In genomic region chr6:137271245-137272183, GRCh38 we compare ENCODE assay signal across 8 cellular contexts. TPM values are rescaled to one million over a fixed set of nuclear protein-coding genes. Genes with fewer than 3 reads are reported as not detected.
DNase-seq lines count a peak whose midpoint lies in the region; ATAC-seq, FAIRE-seq and TF ChIP-seq lines count a peak whose summit lies in the region.

No MANE protein-coding gene starts in this region.

- H3K27ac ChIP-seq in naive thymus-derived CD4-positive, alpha-beta T cell (ENCODE audit: low read depth, low read length), result no peak overlapping the region

- POLR2A ChIA-PET in naive thymus-derived CD4-positive, alpha-beta T cell (lab: Charles Lee), result no interaction called here

- H3K27ac Mint-ChIP-seq in activated CD8-positive, alpha-beta memory T cell treated with anti-CD3 and anti-CD28 coated beads, Interleukin-2, amount 10 ng/mL, durations not matched to agents 7 days and 5 days, result no peak overlapping the region
- no peak overlapping the region for H3K27ac Mint-ChIP-seq in naive thymus-derived CD4-positive, alpha-beta T cell

- H3K4me3 Mint-ChIP-seq in activated CD8-positive, alpha-beta memory T cell treated with anti-CD3 and anti-CD28 coated beads, Interleukin-2, amount 10 ng/mL, durations not matched to agents 7 days and 5 days, result no peak overlapping the region
- no peak overlapping the region for H3K4me3 Mint-ChIP-seq in naive thymus-derived CD4-positive, alpha-beta T cell

- no peaks in the 10 kb centered on the region for H3K36me3 Mint-ChIP-seq in activated CD8-positive, alpha-beta memory T cell treated with anti-CD3 and anti-CD28 coated beads, Interleukin-2, amount 10 ng/mL, durations not matched to agents 7 days and 5 days
- H3K36me3 Mint-ChIP-seq in naive thymus-derived CD4-positive, alpha-beta T cell, result no peaks in the 10 kb centered on the region

- FAIRE-seq in HTR-8/SVneo (lab: Jason Lieb, UNC), result no peak

- peaks cover 10% of the 10 kb centered on the region for H3K4me1 Mint-ChIP-seq in activated CD8-positive, alpha-beta memory T cell treated with anti-CD3 and anti-CD28 coated beads, Interleukin-2, amount 10 ng/mL, durations not matched to agents 7 days and 5 days
- peaks cover 0 to 7% (median 0%) of the 10 kb centered on the region in 7 donors for H3K4me1 Mint-ChIP-seq in naive thymus-derived CD4-positive, alpha-beta T cell

- no peaks in the 10 kb centered on the region for H3K9me3 Mint-ChIP-seq in activated CD8-positive, alpha-beta memory T cell treated with anti-CD3 and anti-CD28 coated beads, Interleukin-2, amount 10 ng/mL, durations not matched to agents 7 days and 5 days (ENCODE audit: low read depth)
- no peaks in the 10 kb centered on the region for H3K9me3 Mint-ChIP-seq in naive thymus-derived CD4-positive, alpha-beta T cell

- intact Hi-C loops in naive thymus-derived CD4-positive, alpha-beta T cell (cut with micrococcal nuclease), result loop anchor here (1.0 to 10.0 kb wide), 14 partner anchors 43 to 836 kb away; partner anchors contain the start of genes OLIG3 (in 1 of the 2) and PERP (in 1 of the 2)

- H3K4me1 ChIP-seq in naive thymus-derived CD4-positive, alpha-beta T cell (ENCODE audit: control insufficient read depth in 2 of 2, insufficient read depth in 2 of 2, low read length in 2 of 2), result peaks cover 0 to 16% of the 10 kb centered on the region in 2 donors

- CTCF ChIA-PET in activated CD8-positive, alpha-beta memory T cell treated with anti-CD3 and anti-CD28 coated beads, Interleukin-2, amount 10 ng/mL, durations not matched to agents 7 days and 5 days (lab: Charles Lee), result interaction anchor here (0.7 to 3.2 kb wide), 11 partner anchors 11 to 370 kb away, joined by 3 to 24 read pairs (median 4); no protein-coding TSS in a partner anchor
- CTCF ChIA-PET in naive thymus-derived CD4-positive, alpha-beta T cell (lab: Charles Lee), result interaction anchor here (0.6 to 1.7 kb wide), 11 partner anchors 10 to 370 kb away, joined by 3 to 7 read pairs (median 4); no protein-coding TSS in a partner anchor

- no peaks in the 10 kb centered on the region for H3K36me3 ChIP-seq in naive thymus-derived CD4-positive, alpha-beta T cell (ENCODE audit: control insufficient read depth in 2 of 3, insufficient read depth in 3 of 3, low read length in 3 of 3)

- no peak for DNase-seq in activated CD8-positive, alpha-beta memory T cell treated with anti-CD3 and anti-CD28 coated beads, Interleukin-2, amount 10 ng/mL, durations not matched to agents 7 days and 5 days
- no peak for DNase-seq in activated CD8-positive, alpha-beta memory T cell treated with anti-CD3 and anti-CD28 coated beads, Interleukin-2, amount 50 U/mL, for 4 hours
- DNase-seq in HTR-8/SVneo (ENCODE audit: insufficient read length, low spot score) (peak; percentile 22), RPMI8226 (peak; percentile 16), epithelial cell of proximal tubule (ENCODE audit: low read depth) (peak; percentile 20), NK-92 (lab: John Stamatoyannopoulos, UW; ENCODE audit: unreplicated experiment) (no peak)
- DNase-seq in naive thymus-derived CD4-positive, alpha-beta T cell, result peak in 5 of 9 donors; percentile 8 to 41 (median 27)

- H3K27me3 ChIP-seq in naive thymus-derived CD4-positive, alpha-beta T cell (ENCODE audit: control insufficient read depth in 2 of 2, insufficient read depth in 2 of 2, low read length in 2 of 2), result no peaks in the 10 kb centered on the region

- peak; percentile 93 for TF ChIP-seq CTCF in epithelial cell of proximal tubule (conservative IDR thresholded peaks at IDR 0.05; ENCODE audit: low read depth, low read length)

- peaks cover 29% of the 10 kb centered on the region for H3K27me3 Mint-ChIP-seq in activated CD8-positive, alpha-beta memory T cell treated with anti-CD3 and anti-CD28 coated beads, Interleukin-2, amount 10 ng/mL, durations not matched to agents 7 days and 5 days
- H3K27me3 Mint-ChIP-seq in naive thymus-derived CD4-positive, alpha-beta T cell, result peaks cover 5 to 38% (median 6%) of the 10 kb centered on the region in 5 donors

- no peak overlapping the region for H3K4me3 ChIP-seq in epithelial cell of proximal tubule (ENCODE audit: low read depth, low read length)
- no peak overlapping the region for H3K4me3 ChIP-seq in naive thymus-derived CD4-positive, alpha-beta T cell (ENCODE audit: low read length)

- peak; percentile 49 for ATAC-seq in activated CD8-positive, alpha-beta memory T cell treated with anti-CD3 and anti-CD28 coated beads, Interleukin-2, amount 10 ng/mL, durations not matched to agents 7 days and 5 days
- ATAC-seq in naive thymus-derived CD4-positive, alpha-beta T cell, result peak; percentile 76
- ATAC-seq in GM21576 (IDR thresholded peaks at IDR 0.05; ENCODE audit: unreplicated experiment), result no peak

- H3K9me3 ChIP-seq in naive thymus-derived CD4-positive, alpha-beta T cell (ENCODE audit: control insufficient read depth in 2 of 3, low read length in 3 of 3), result no peaks in the 10 kb centered on the region

RNA-seq across cellular contexts. Expression of gene IFNGR1, which starts 52.3 kb away (rescaled TPM):
- 10 to 100 TPM; 13.3 to 18.2 TPM for total RNA-seq in activated CD8-positive, alpha-beta memory T cell treated with anti-CD3 and anti-CD28 coated beads, Interleukin-2, amount 10 ng/mL, durations not matched to agents 7 days and 5 days
- total RNA-seq in epithelial cell of proximal tubule, result 27.2 and 31.5 TPM in 2 replicates
- total RNA-seq in naive thymus-derived CD4-positive, alpha-beta T cell, result 10 to 100 TPM; 29.2 to 90.7 (median 31.3) TPM
- 10 to 100 TPM; 27.9 to 32.6 TPM for polyA plus RNA-seq in naive thymus-derived CD4-positive, alpha-beta T cell

Comparison
In these comparisons a context has a peak if more than half of its experiments do, and no peak if none do; other contexts are left out.
1. DNase-seq: peak in HTR-8/SVneo (single experiment), RPMI8226 (single experiment), epithelial cell of proximal tubule (single experiment) and naive thymus-derived CD4-positive, alpha-beta T cell (5 of 9); none in activated CD8-positive, alpha-beta memory T cell treated with anti-CD3 and anti-CD28 coated beads, Interleukin-2, amount 10 ng/mL, durations not matched to agents 7 days and 5 days (single experiment), activated CD8-positive, alpha-beta memory T cell treated with anti-CD3 and anti-CD28 coated beads, Interleukin-2, amount 50 U/mL, for 4 hours (single experiment) and NK-92 (single experiment).